ENCODE assay signal across 21 cellular contexts in genomic region chr12:8784464-8784863, GRCh38. TPM values are rescaled to one million over a fixed set of nuclear protein-coding genes. Genes with fewer than 3 reads are reported as not detected.
DNase-seq lines count a peak whose midpoint lies in the region; ATAC-seq and TF ChIP-seq lines count a peak whose summit lies in the region.
"Had no signal": no experiment of that assay in that cellular context is flagged by ENCODE, and none has a peak within 500 bp of the region (broad histone marks: within the 10 kb centered on the region; RNA-seq: fewer than 3 reads in every experiment).

No MANE protein-coding gene starts in this region.

- ATAC-seq in Right ventricle myocardium superior (ENCODE audit: poor library complexity) = peak; percentile 12
- no peak for ATAC-seq in GM18861 (IDR thresholded peaks at IDR 0.05; ENCODE audit: unreplicated experiment)
- ATAC-seq: GM12878, HCT116, HepG2 had no signal

- H3K4me3 Mint-ChIP-seq in HFFc6 = no peak overlapping the region
- H3K4me3 Mint-ChIP-seq: CD4-positive, CD25-positive, alpha-beta regulatory T cell had no signal

- no peaks in the 10 kb centered on the region for H3K36me3 Mint-ChIP-seq in HFFc6 (ENCODE audit: low read depth)
- H3K36me3 Mint-ChIP-seq: CD4-positive, CD25-positive, alpha-beta regulatory T cell had no signal

- TF ChIP-seq CTCF in left ventricle myocardium inferior (IDR thresholded peaks at IDR 0.05; ENCODE audit: borderline replicate concordance) (no peak), HFFc6 (IDR thresholded peaks at IDR 0.05) (no peak)

- H3K9me3 Mint-ChIP-seq in HFFc6 = no peaks in the 10 kb centered on the region

- DNase-seq in Right ventricle myocardium superior (no peak), left ventricle myocardium inferior (no peak), SK-MEL-5 (ENCODE audit: low read depth, low spot score) (peak; percentile 55), epidermal melanocyte (ENCODE audit: insufficient read length, low spot score) (peak; percentile 48), T-helper 1 cell (no peak), HFFc6 (no peak)
- DNase-seq: BE2C; CD4-positive, CD25-positive, alpha-beta regulatory T cell; COR-L47; DMS153; KBM-7; NCI-H1694 treated with DMSO at 0.1 percent for 48 hours; NCI-H2107; NCI-H510A; NCI-H748 treated with DMSO at 0.1 percent for 48 hours had no signal

- no peaks in the 10 kb centered on the region for H3K27me3 ChIP-seq in left ventricle myocardium inferior (ENCODE audit: low read depth)
- H3K27me3 ChIP-seq: BE2C had no signal

- no peaks in the 10 kb centered on the region for H3K4me1 Mint-ChIP-seq in HFFc6 (ENCODE audit: low read depth)

- H3K9me3 ChIP-seq in left ventricle myocardium inferior (replicated peaks) = no peaks in the 10 kb centered on the region
- H3K9me3 ChIP-seq: BE2C had no signal

- peaks cover 24% of the 10 kb centered on the region for H3K4me1 ChIP-seq in left ventricle myocardium inferior
- H3K4me1 ChIP-seq: BE2C had no signal

- in situ Hi-C loops in SK-MEL-5 (cut with HindIII; ENCODE audit: low pct_unique_long_range_greater_than_20kb, low sequenced_read_pairs) = no loop called here

- intact Hi-C loops in Right ventricle myocardium superior (cut with DNase I) = no loop called here
- intact Hi-C loops in left ventricle myocardium inferior (cut with micrococcal nuclease) = no loop called here

- no peak overlapping the region for H3K27ac ChIP-seq in left ventricle myocardium inferior (replicated peaks)

- no peaks in the 10 kb centered on the region for H3K36me3 ChIP-seq in left ventricle myocardium inferior
- H3K36me3 ChIP-seq: BE2C had no signal

- no peak overlapping the region for H3K4me3 ChIP-seq in left ventricle myocardium inferior
- H3K4me3 ChIP-seq: GM12878 had no signal

- no peaks in the 10 kb centered on the region for H3K27me3 Mint-ChIP-seq in HFFc6 (ENCODE audit: insufficient read depth)
- H3K27me3 Mint-ChIP-seq: CD4-positive, CD25-positive, alpha-beta regulatory T cell had no signal

- no peak overlapping the region for H3K27ac Mint-ChIP-seq in HFFc6

RNA-seq across cellular contexts. Expression of gene A2ML1, which starts 38.0 kb away (rescaled TPM):
- total RNA-seq in Right ventricle myocardium superior (not detected), left ventricle myocardium inferior (not detected)
- 0.32 TPM in 2 replicates for total RNA-seq in SK-MEL-5 (2014; rRNA removed; shearing (Covaris generic))
- 0.12 and 0.16 TPM in 2 replicates for polyA plus RNA-seq in SK-MEL-5 (2015; cell fraction: cytosol; rRNA removed)
- 0.39 and 1.1 TPM in 2 replicates for polyA plus RNA-seq in SK-MEL-5 (2015; cell fraction: nucleus; rRNA removed)
- total RNA-seq in HFFc6 (2021; fragmentation: NEBNext Ultra II Directional; extraction: Animal tissue kit (Norgen Biotek cat#: 25700)) = not detected
- total RNA-seq: A172; CD4-positive, CD25-positive, alpha-beta regulatory T cell; GM12878; HepG2; RPMI7951 had no signal
- polyA plus RNA-seq: CD4-positive, CD25-positive, alpha-beta regulatory T cell; GM12878; HepG2 had no signal

Comparison
In these comparisons a context has a peak if more than half of its experiments do, and no peak if none do; other contexts are left out.
1. DNase-seq: peak in SK-MEL-5 (single experiment) and epidermal melanocyte (single experiment); none in Right ventricle myocardium superior (single experiment), left ventricle myocardium inferior (single experiment), T-helper 1 cell (0 of 5) and HFFc6 (single experiment).